ENCODE assay signal across 9 cellular contexts in genomic region chr13:94660695-94661324, GRCh38. TPM values are rescaled to one million over a fixed set of nuclear protein-coding genes. Genes with fewer than 3 reads are reported as not detected.
DNase-seq lines count a peak whose midpoint lies in the region; ATAC-seq and TF ChIP-seq lines count a peak whose summit lies in the region.
"Had no signal": no experiment of that assay in that cellular context is flagged by ENCODE, and none has a peak within 500 bp of the region (broad histone marks: within the 10 kb centered on the region; RNA-seq: fewer than 3 reads in every experiment).

No MANE protein-coding gene starts in this region.

- CTCF ChIA-PET in SK-N-SH (lab: Yijun Ruan, JAX) = interaction anchor here (0.6 to 5.2 kb wide), 13 partner anchors 10 to 495 kb away, joined by 3 to 33 read pairs (median 4); no protein-coding TSS in a partner anchor

- no peak for TF ChIP-seq EP300 in SK-N-SH (IDR thresholded peaks at IDR 0.05; ENCODE audit: borderline replicate concordance in 1 of 2, low read depth in 1 of 2, low read length in 1 of 2)

- H3K36me3 ChIP-seq in DOHH2 (ENCODE audit: control insufficient read depth, low read length) (no peaks in the 10 kb centered on the region), SK-N-SH (replicated peaks in 1 of 2; ENCODE audit: control insufficient read depth in 1 of 2, insufficient read depth in 2 of 2, low read length in 1 of 2) (no peaks in the 10 kb centered on the region)
- H3K36me3 ChIP-seq: thyroid gland had no signal

- H3K9me3 ChIP-seq in DOHH2 (ENCODE audit: control insufficient read depth, insufficient read depth, low read length) (no peaks in the 10 kb centered on the region), SK-N-SH (no peaks in the 10 kb centered on the region)
- H3K9me3 ChIP-seq: thyroid gland had no signal

- POLR2A ChIA-PET in SK-N-SH (lab: Yijun Ruan, JAX) = no interaction called here

- 59% methylated on average over 6 of the region's 6 CpGs for WGBS in SK-N-SH (ENCODE audit: low lambda C conversion rate)

- H3K4me3 ChIP-seq in DOHH2 (ENCODE audit: low read length) (no peak overlapping the region), SK-N-SH (ENCODE audit: low read depth in 2 of 2, low read length in 1 of 2) (no peak overlapping the region)
- H3K4me3 ChIP-seq: thyroid gland had no signal

- ATAC-seq in stimulated activated naive CD8-positive, alpha-beta T cell treated with anti-CD3 and anti-CD28 coated beads, Interleukin-15, Interleukin-2, amounts not matched to agents 100 U/mL and 50 U/mL, for 24 hours = no peak

- H3F3A ChIP-seq in DOHH2 (ENCODE audit: control insufficient read depth, insufficient read depth) (no peaks in the 10 kb centered on the region), SK-N-SH (replicated peaks; ENCODE audit: insufficient read depth) (no peaks in the 10 kb centered on the region)

- H3K4me2 ChIP-seq in DOHH2 (ENCODE audit: low read length) = no peak overlapping the region
- no peak overlapping the region for H3K4me2 ChIP-seq in SK-N-SH

- no peak overlapping the region for H3K9ac ChIP-seq in SK-N-SH

- TF ChIP-seq CTCF in DOHH2 (IDR thresholded peaks at IDR 0.05; ENCODE audit: low read depth, low read length, poor library complexity, severe bottlenecking) = peak; percentile 50
- TF ChIP-seq CTCF in SK-N-SH (IDR thresholded peaks at IDR 0.05) = peak; percentile 48

- H3K79me2 ChIP-seq in DOHH2 (ENCODE audit: control insufficient read depth, low read length) (no peaks in the 10 kb centered on the region), SK-N-SH (ENCODE audit: insufficient read depth) (no peaks in the 10 kb centered on the region)

- peaks cover 17% of the 10 kb centered on the region for H3K27me3 ChIP-seq in DOHH2 (ENCODE audit: control insufficient read depth, low read length)
- H3K27me3 ChIP-seq in SK-N-SH (ENCODE audit: insufficient read depth) = peaks cover 21% of the 10 kb centered on the region; the same call in 1 of the 2 replicates
- H3K27me3 ChIP-seq: thyroid gland had no signal

- H2AFZ ChIP-seq in SK-N-SH (ENCODE audit: low read depth) = no peak overlapping the region

- H3K9me2 ChIP-seq in DOHH2 (replicated peaks; ENCODE audit: control insufficient read depth, low read length) (no peaks in the 10 kb centered on the region), SK-N-SH (no peaks in the 10 kb centered on the region)

- TF ChIP-seq RAD21 in SK-N-SH (IDR thresholded peaks at IDR 0.05; ENCODE audit: low read length) = peak; percentile 54

- H3K27ac ChIP-seq in DOHH2 (ENCODE audit: low read depth, low read length) (no peak overlapping the region), SK-N-SH (ENCODE audit: low read depth in 2 of 2, low read length in 1 of 2) (no peak overlapping the region)
- H3K27ac ChIP-seq: thyroid gland had no signal

- H3K4me1 ChIP-seq in DOHH2 (ENCODE audit: control insufficient read depth, low read length) (no peaks in the 10 kb centered on the region), SK-N-SH (ENCODE audit: control insufficient read depth in 1 of 2, insufficient read depth in 2 of 2, low read depth in 1 of 2, low read length in 1 of 2) (peaks cover 0 to 5% of the 10 kb centered on the region in 2 experiments; a peak in 2 of 4 replicates)
- H3K4me1 ChIP-seq: thyroid gland had no signal

- peak in 41 of 76 experiments; percentile 1 to 67 (median 38) for DNase-seq in HUDEP-2 (lab: John Stamatoyannopoulos, UW; ENCODE audit: unreplicated experiment in 76 of 76)
- DNase-seq in SK-N-SH = peak; percentile 13
- peak; percentile 31 for DNase-seq in iris pigment epithelial cell (ENCODE audit: low read depth)
- no peak for DNase-seq in NCI-H1436 (lab: John Stamatoyannopoulos, UW)
- DNase-seq in DMS79 (lab: John Stamatoyannopoulos, UW) = no peak
- DNase-seq in effector CD4-positive, alpha-beta T cell = no peak
- DNase-seq in stimulated activated naive CD8-positive, alpha-beta T cell treated with anti-CD3 and anti-CD28 coated beads, Interleukin-15, Interleukin-2, amounts not matched to agents 100 U/mL and 50 U/mL, for 24 hours = no peak
- DNase-seq: thyroid gland had no signal

- H4K20me1 ChIP-seq in DOHH2 (ENCODE audit: control insufficient read depth, insufficient read depth, low read depth, low read length) = no peaks in the 10 kb centered on the region
- no peaks in the 10 kb centered on the region for H4K20me1 ChIP-seq in SK-N-SH (ENCODE audit: insufficient read depth)

TF ChIP-seq in SK-N-SH, 30 proteins besides CTCF, POLR2A, EP300 and RAD21:
- TF ChIP-seq FOSL2 (IDR thresholded peaks at IDR 0.05; ENCODE audit: borderline replicate concordance, low read depth) (no peak), YY1 (IDR thresholded peaks at IDR 0.05; ENCODE audit: low read depth) (no peak), USF2 (IDR thresholded peaks at IDR 0.05; ENCODE audit: borderline replicate concordance, low read depth, low read length) (no peak), NFIC (IDR thresholded peaks at IDR 0.05; ENCODE audit: borderline replicate concordance) (no peak), MXI1 (IDR thresholded peaks at IDR 0.05; ENCODE audit: low read depth, low read length) (no peak), IRF3 (IDR thresholded peaks at IDR 0.05; ENCODE audit: low read depth, low read length) (no peak), MEF2A (IDR thresholded peaks at IDR 0.05; ENCODE audit: borderline replicate concordance, low read depth) (no peak), GATA2 (CRISPR knock-in tag; IDR thresholded peaks at IDR 0.05) (no peak), EZH2phosphoT487 (IDR thresholded peaks at IDR 0.05; ENCODE audit: borderline replicate concordance, low read depth) (no peak), TCF12 (IDR thresholded peaks at IDR 0.05) (no peak), POLR2AphosphoS5 (IDR thresholded peaks at IDR 0.05; ENCODE audit: low read depth, low read length) (no peak)
- TF ChIP-seq, protein P1, sequence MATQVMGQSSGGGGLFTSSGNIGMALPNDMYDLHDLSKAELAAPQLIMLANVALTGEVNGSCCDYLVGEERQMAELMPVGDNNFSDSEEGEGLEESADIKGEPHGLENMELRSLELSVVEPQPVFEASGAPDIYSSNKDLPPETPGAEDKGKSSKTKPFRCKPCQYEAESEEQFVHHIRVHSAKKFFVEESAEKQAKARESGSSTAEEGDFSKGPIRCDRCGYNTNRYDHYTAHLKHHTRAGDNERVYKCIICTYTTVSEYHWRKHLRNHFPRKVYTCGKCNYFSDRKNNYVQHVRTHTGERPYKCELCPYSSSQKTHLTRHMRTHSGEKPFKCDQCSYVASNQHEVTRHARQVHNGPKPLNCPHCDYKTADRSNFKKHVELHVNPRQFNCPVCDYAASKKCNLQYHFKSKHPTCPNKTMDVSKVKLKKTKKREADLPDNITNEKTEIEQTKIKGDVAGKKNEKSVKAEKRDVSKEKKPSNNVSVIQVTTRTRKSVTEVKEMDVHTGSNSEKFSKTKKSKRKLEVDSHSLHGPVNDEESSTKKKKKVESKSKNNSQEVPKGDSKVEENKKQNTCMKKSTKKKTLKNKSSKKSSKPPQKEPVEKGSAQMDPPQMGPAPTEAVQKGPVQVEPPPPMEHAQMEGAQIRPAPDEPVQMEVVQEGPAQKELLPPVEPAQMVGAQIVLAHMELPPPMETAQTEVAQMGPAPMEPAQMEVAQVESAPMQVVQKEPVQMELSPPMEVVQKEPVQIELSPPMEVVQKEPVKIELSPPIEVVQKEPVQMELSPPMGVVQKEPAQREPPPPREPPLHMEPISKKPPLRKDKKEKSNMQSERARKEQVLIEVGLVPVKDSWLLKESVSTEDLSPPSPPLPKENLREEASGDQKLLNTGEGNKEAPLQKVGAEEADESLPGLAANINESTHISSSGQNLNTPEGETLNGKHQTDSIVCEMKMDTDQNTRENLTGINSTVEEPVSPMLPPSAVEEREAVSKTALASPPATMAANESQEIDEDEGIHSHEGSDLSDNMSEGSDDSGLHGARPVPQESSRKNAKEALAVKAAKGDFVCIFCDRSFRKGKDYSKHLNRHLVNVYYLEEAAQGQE (IDR thresholded peaks at IDR 0.05; ENCODE audit: low read depth, low read length) = no peak
- TF ChIP-seq, protein P2, sequence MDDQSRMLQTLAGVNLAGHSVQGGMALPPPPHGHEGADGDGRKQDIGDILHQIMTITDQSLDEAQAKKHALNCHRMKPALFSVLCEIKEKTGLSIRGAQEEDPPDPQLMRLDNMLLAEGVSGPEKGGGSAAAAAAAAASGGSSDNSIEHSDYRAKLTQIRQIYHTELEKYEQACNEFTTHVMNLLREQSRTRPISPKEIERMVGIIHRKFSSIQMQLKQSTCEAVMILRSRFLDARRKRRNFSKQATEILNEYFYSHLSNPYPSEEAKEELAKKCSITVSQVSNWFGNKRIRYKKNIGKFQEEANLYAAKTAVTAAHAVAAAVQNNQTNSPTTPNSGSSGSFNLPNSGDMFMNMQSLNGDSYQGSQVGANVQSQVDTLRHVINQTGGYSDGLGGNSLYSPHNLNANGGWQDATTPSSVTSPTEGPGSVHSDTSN (IDR thresholded peaks at IDR 0.05) = no peak

RNA-seq across cellular contexts. Expression of gene SOX21, which starts 51.5 kb away (rescaled TPM):
- polyA plus RNA-seq in SK-N-SH (2012; rRNA removed) = not detected in 2 replicates
- not detected in 2 replicates for polyA plus RNA-seq in SK-N-SH (2012; cell fraction: cytosol; rRNA removed)
- polyA plus RNA-seq in SK-N-SH (2012; cell fraction: nucleus; rRNA removed) = not detected in 2 replicates

RNA-seq across cellular contexts. Expression of gene GPR180, which starts 59.2 kb away (rescaled TPM):
- polyA plus RNA-seq in SK-N-SH (2012; rRNA removed) = 1.8 and 2.2 TPM in 2 replicates
- polyA plus RNA-seq in SK-N-SH (2012; cell fraction: cytosol; rRNA removed) = 2.6 and 3.0 TPM in 2 replicates
- polyA plus RNA-seq in SK-N-SH (2012; cell fraction: nucleus; rRNA removed) = 1.6 and 3.8 TPM in 2 replicates

Comparison
In these comparisons a context has a peak if more than half of its experiments do, and no peak if none do; other contexts are left out.
1. DNase-seq: peak in HUDEP-2 (41 of 76), SK-N-SH (single experiment) and iris pigment epithelial cell (single experiment); none in NCI-H1436 (single experiment), DMS79 (single experiment), effector CD4-positive, alpha-beta T cell (single experiment) and stimulated activated naive CD8-positive, alpha-beta T cell treated with anti-CD3 and anti-CD28 coated beads, Interleukin-15, Interleukin-2, amounts not matched to agents 100 U/mL and 50 U/mL, for 24 hours (single experiment).